1 cellular context compared by ENCODE assay signal in the genomic region with DNA sequence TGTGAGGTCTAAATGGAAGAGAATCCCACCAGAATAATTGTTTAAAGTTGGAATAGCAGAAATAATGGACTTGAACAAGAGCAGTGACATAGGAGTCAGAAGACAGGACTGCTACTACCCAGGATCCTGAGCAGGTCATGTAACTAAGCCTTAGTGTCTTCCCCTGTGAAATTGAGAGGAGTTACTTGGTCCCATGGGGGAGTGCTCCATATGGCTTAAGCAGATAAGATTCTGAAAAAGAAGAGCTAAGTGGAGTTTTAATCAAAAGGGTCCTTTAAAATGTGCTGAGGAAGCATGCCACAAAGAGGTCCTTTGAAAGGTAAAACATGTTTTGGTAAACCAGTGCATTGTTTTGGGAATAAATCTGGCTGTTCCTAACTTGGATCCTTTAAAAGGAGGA.
TF ChIP-seq lines count a peak whose summit lies in the region.

No MANE protein-coding gene starts in this region.

TF ChIP-seq in A549, 52 proteins besides CTCF, POLR2A, EP300 and RAD21 (continued from another document):
- TF ChIP-seq, protein P1, sequence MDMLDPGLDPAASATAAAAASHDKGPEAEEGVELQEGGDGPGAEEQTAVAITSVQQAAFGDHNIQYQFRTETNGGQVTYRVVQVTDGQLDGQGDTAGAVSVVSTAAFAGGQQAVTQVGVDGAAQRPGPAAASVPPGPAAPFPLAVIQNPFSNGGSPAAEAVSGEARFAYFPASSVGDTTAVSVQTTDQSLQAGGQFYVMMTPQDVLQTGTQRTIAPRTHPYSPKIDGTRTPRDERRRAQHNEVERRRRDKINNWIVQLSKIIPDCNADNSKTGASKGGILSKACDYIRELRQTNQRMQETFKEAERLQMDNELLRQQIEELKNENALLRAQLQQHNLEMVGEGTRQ (IDR thresholded peaks at IDR 0.05) = no peak
- TF ChIP-seq EHF (CRISPR knock-in tag; IDR thresholded peaks at IDR 0.05) = no peak
- no peak for TF ChIP-seq RCOR1 (IDR thresholded peaks at IDR 0.05; ENCODE audit: low read depth, low read length)
